8 cellular contexts compared by ENCODE assay signal in the genomic region with DNA sequence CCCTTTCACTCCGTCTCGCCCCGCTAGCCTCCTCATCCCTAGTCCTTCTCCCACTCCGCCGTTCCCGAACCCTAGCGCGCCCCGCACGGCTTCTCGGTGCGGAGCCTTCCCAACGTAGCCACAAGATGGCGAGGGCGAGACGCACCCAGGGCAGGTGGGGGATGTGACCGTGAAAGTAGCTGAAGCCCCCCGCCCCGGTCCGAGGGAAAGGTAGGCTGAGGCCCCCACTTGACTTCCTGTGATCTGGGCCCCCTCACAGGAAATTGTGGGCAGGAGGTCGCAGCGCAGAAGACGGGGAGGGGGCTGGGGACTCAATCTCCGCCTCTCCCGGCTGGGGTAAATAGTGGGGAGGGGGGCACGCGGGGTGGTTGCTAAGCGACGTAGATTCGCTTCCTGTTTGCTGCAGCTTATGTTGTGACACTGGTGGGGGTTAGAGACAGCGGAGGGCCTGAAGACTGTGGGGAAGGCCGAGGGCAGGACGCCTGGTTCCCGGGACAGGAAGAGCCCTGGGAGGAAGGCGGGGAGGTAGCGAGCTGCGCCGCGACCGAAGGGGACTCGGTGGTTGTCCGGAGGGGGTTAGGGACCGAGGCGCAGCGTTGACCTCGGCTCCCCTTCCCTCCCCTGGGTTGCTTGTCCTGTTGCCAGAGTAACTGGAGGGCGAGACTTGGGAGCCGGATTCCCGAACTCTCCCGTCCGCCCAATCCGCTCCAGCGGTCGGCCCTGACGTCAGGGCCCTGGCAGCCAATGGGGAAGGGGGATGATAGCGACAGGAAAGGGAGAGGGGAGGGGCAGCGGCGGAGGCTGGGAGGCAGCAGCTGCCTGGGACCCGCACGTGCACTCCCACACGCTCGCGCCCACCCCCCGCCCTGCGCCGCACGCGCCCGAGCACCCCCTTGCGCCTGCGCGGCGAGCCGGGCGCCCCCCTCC. TPM values are rescaled to one million over a fixed set of nuclear protein-coding genes. Genes with fewer than 3 reads are reported as not detected.
A peak's percentile ranks its signal among the peaks of the same experiment; 100 is the strongest.
DNase-seq lines count a peak whose midpoint lies in the region; ATAC-seq and TF ChIP-seq lines count a peak whose summit lies in the region.

No MANE protein-coding gene starts in this region.

- TF ChIP-seq POLR2A in ovary (IDR thresholded peaks at IDR 0.05) (peak; percentile 95), thyroid gland (IDR thresholded peaks at IDR 0.05) (peak; percentile 39 to 89)

- peak overlapping the region; percentile 74; the same call in 1 of the 2 replicates for H3K4me3 ChIP-seq in GM08714 (ENCODE audit: low read length)
- peak overlapping the region; percentile 95 for H3K4me3 ChIP-seq in ovary
- peak overlapping the region; percentile 75 to 84 (median 83) for H3K4me3 ChIP-seq in thyroid gland (replicated peaks in 1 of 3)

- H3K4me1 ChIP-seq in ovary (ENCODE audit: insufficient read depth) (peaks cover 16% of the 10 kb centered on the region), thyroid gland (peaks cover 20 to 29% of the 10 kb centered on the region in 2 donors)

- no peaks in the 10 kb centered on the region for H3K27me3 Mint-ChIP-seq in activated naive CD8-positive, alpha-beta T cell treated with anti-CD3 and anti-CD28 coated beads, Interleukin-2, amount 50 U/mL, for 24 hours

- no peaks in the 10 kb centered on the region for H3K36me3 Mint-ChIP-seq in activated naive CD8-positive, alpha-beta T cell treated with anti-CD3 and anti-CD28 coated beads, Interleukin-2, amount 50 U/mL, for 24 hours (ENCODE audit: low read depth)

- peak; percentile 63 for TF ChIP-seq EP300 in ovary (IDR thresholded peaks at IDR 0.05)

- H3K27me3 ChIP-seq in ovary (no peaks in the 10 kb centered on the region), thyroid gland (no peaks in the 10 kb centered on the region)

- H3K4me3 Mint-ChIP-seq in activated naive CD8-positive, alpha-beta T cell treated with anti-CD3 and anti-CD28 coated beads, Interleukin-2, amount 50 U/mL, for 24 hours, result peak overlapping the region; percentile 89

- ATAC-seq in HG02759 (IDR thresholded peaks at IDR 0.05; ENCODE audit: unreplicated experiment) (peak; percentile 57), Right ventricle myocardium superior (ENCODE audit: poor library complexity) (peak; percentile 80)
- ATAC-seq in activated naive CD8-positive, alpha-beta T cell treated with anti-CD3 and anti-CD28 coated beads, Interleukin-2, amount 50 U/mL, for 24 hours, result peak; percentile 40

- no peaks in the 10 kb centered on the region for H3K9me3 Mint-ChIP-seq in activated naive CD8-positive, alpha-beta T cell treated with anti-CD3 and anti-CD28 coated beads, Interleukin-2, amount 50 U/mL, for 24 hours

- no peaks in the 10 kb centered on the region for H3K36me3 ChIP-seq in ovary
- no peaks in the 10 kb centered on the region for H3K36me3 ChIP-seq in thyroid gland

- H3K27ac ChIP-seq in ovary (peak overlapping the region; percentile 97 to 99), thyroid gland (peak overlapping the region; percentile 98 to 99 (median 99))

- WGBS in ovary, 3 donors, result 1% methylated on average over 56 to 75 of the region's 75 CpGs
- 1% methylated on average over 37 to 39 of the region's 75 CpGs for WGBS in thyroid gland, 2 donors

- peaks cover 49% of the 10 kb centered on the region for H3K4me1 Mint-ChIP-seq in activated naive CD8-positive, alpha-beta T cell treated with anti-CD3 and anti-CD28 coated beads, Interleukin-2, amount 50 U/mL, for 24 hours

- intact Hi-C loops in Right ventricle myocardium superior (cut with DNase I), result loop anchor here (2.0 kb wide), 1 partner anchor 22 kb away; a partner anchor contains a TSS
- intact Hi-C loops in ovary (cut with DNase I), result loop anchor here in 2 of 4 donors (2.0 to 10.0 kb wide), 2 partner anchors 18 to 210 kb away; a partner anchor contains a TSS
- intact Hi-C loops in thyroid gland (cut with DNase I), result no loop called here

- DNase-seq in NCI-H1436 (lab: John Stamatoyannopoulos, UW) (peak; percentile 98), SW 1271 (lab: John Stamatoyannopoulos, UW) (peak; percentile 96), Right ventricle myocardium superior (peak; percentile 98), ovary (peak; percentile 98 to 99 (median 99)), thyroid gland (peak; percentile 99)
- DNase-seq in activated naive CD8-positive, alpha-beta T cell treated with anti-CD3 and anti-CD28 coated beads, Interleukin-2, amount 50 U/mL, for 24 hours, result peak; percentile 91

- TF ChIP-seq CTCF in ovary (IDR thresholded peaks at IDR 0.05) (peak; percentile 77 to 94 (median 91)), thyroid gland (IDR thresholded peaks at IDR 0.05) (peak; percentile 53 to 89 (median 78))

- H3K9me3 ChIP-seq in ovary, result no peaks in the 10 kb centered on the region
- H3K9me3 ChIP-seq in thyroid gland, result no peaks in the 10 kb centered on the region

- peak overlapping the region; percentile 90 for H3K27ac Mint-ChIP-seq in activated naive CD8-positive, alpha-beta T cell treated with anti-CD3 and anti-CD28 coated beads, Interleukin-2, amount 50 U/mL, for 24 hours

RNA-seq across cellular contexts. Expression of a gene that starts 1.1 kb away (rescaled TPM):
- total RNA-seq in Right ventricle myocardium superior (27.9 TPM), ovary (10 to 100 TPM; 13.7 to 80.8 (median 71.9) TPM), thyroid gland (10 to 100 TPM in 2 of 4 donors, 1 to 10 TPM in 2; 4.8 to 14.4 (median 10.4) TPM)
- 10 to 100 TPM in 1 of 2 donors, 1 to 10 TPM in 1; 9.1 to 36.9 TPM for polyA plus RNA-seq in ovary

RNA-seq across cellular contexts. Expression of a gene that starts 19.7 kb away (rescaled TPM):
- total RNA-seq in Right ventricle myocardium superior, result 32.4 TPM
- 10 to 100 TPM in 3 of 7 donors, 1 to 10 TPM in 4; 2.1 to 11.9 (median 8.2) TPM for total RNA-seq in ovary
- 10 to 100 TPM in 1 of 2 donors, 1 to 10 TPM in 1; 5.5 to 17.8 TPM for polyA plus RNA-seq in ovary
- total RNA-seq in thyroid gland, result 10 to 100 TPM; 12.3 to 39.5 (median 18.4) TPM

RNA-seq across cellular contexts. Expression of a gene that starts 22.2 kb away (rescaled TPM):
- total RNA-seq in Right ventricle myocardium superior (101 TPM), ovary (10 to 100 TPM; 46.4 to 82.8 (median 54.6) TPM), thyroid gland (100 to 1,000 TPM in 2 of 4 donors, 10 to 100 TPM in 2; 24.6 to 180 (median 79.6) TPM)
- polyA plus RNA-seq in ovary, result 10 to 100 TPM in 1 of 2 donors, 1 to 10 TPM in 1; 4.6 to 59.1 TPM

RNA-seq across cellular contexts. Expression of a gene that starts 22.6 kb away (rescaled TPM):
- total RNA-seq in Right ventricle myocardium superior (24.2 TPM), ovary (10 to 100 TPM in 6 of 7 donors, 1 to 10 TPM in 1; 7.0 to 18.8 (median 16.1) TPM), thyroid gland (10 to 100 TPM; 14.9 to 29.5 (median 23.5) TPM)
- 10 to 100 TPM; 10.8 to 22.2 TPM for polyA plus RNA-seq in ovary

RNA-seq across cellular contexts. Expression of a gene that starts 53.4 kb away (rescaled TPM):
- total RNA-seq in Right ventricle myocardium superior (13.7 TPM), ovary (100 to 1,000 TPM in 4 of 7 donors, 10 to 100 TPM in 3; 65.7 to 145 (median 114) TPM), thyroid gland (100 to 1,000 TPM in 1 of 4 donors, 10 to 100 TPM in 3; 78.9 to 117 (median 91.4) TPM)
- polyA plus RNA-seq in ovary, result 100 to 1,000 TPM in 1 of 2 donors, 10 to 100 TPM in 1; 87.2 to 100 TPM

Comparison
In these comparisons a context has a peak if more than half of its experiments do, and no peak if none do; other contexts are left out.
1. Peak in every context shown above with its lines: DNase-seq, ATAC-seq, H3K4me3 ChIP-seq and H3K27ac ChIP-seq.